ENCODE assay signal across 12 cellular contexts in the genomic region with DNA sequence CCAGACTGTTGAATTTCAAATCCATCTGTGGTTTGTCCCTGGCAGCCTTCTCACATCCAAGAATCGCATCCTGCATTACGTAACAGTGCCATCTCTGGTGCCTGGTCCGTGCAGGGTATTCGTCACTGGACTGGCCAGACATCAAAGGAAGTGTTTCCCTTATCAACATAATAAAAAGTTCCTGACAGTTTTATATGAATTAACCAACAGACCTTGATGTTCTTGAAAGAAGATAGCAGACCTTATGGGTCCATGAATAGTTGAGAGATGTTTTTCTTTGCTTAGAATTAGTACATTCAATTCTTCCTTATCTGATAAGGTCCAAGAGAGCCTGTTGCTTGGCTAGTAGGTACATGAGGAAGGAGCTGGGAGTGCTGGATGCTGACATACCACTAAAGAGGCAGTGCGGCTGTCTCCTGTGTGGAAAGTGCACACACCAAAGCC.
DNase-seq lines count a peak whose midpoint lies in the region; ATAC-seq and TF ChIP-seq lines count a peak whose summit lies in the region.
"Had no signal": no experiment of that assay in that cellular context is flagged by ENCODE, and none has a peak within 500 bp of the region (broad histone marks: within the 10 kb centered on the region; RNA-seq: fewer than 3 reads in every experiment).

No MANE protein-coding gene starts in this region.

- H3K4me1 Mint-ChIP-seq in neural progenitor cell, result peaks cover 17% of the 10 kb centered on the region

- H3K36me3 ChIP-seq in upper lobe of right lung (no peaks in the 10 kb centered on the region), neural progenitor cell (no peaks in the 10 kb centered on the region)

- TF ChIP-seq CTCF in upper lobe of right lung (IDR thresholded peaks at IDR 0.05), result no peak
- no peak for TF ChIP-seq CTCF in neural progenitor cell (IDR thresholded peaks at IDR 0.05)

- H3K27me3 ChIP-seq in upper lobe of right lung, result no peaks in the 10 kb centered on the region
- no peaks in the 10 kb centered on the region for H3K27me3 ChIP-seq in neural progenitor cell

- no peaks in the 10 kb centered on the region for H3K9me3 Mint-ChIP-seq in neural progenitor cell
- H3K9me3 Mint-ChIP-seq: immature natural killer cell had no signal

- H3F3A ChIP-seq in neural progenitor cell (ENCODE audit: low read depth), result peaks cover 4% of the 10 kb centered on the region

- H3K4me3 Mint-ChIP-seq in neural progenitor cell, result no peak overlapping the region
- H3K4me3 Mint-ChIP-seq: CD4-positive, alpha-beta memory T cell; immature natural killer cell had no signal

- no peak overlapping the region for H3K9ac ChIP-seq in neural progenitor cell

- intact Hi-C loops in upper lobe of right lung (cut with DNase I), result no loop called here

- peak; percentile 65 for ATAC-seq in upper lobe of right lung

- H3K4me1 ChIP-seq in upper lobe of right lung, result peaks cover 17% of the 10 kb centered on the region
- H3K4me1 ChIP-seq in neural progenitor cell, result no peaks in the 10 kb centered on the region

- peaks cover 7% of the 10 kb centered on the region for H3K36me3 Mint-ChIP-seq in neural progenitor cell

- no peak overlapping the region for H3K4me2 ChIP-seq in neural progenitor cell

- no peak overlapping the region for H3K27ac ChIP-seq in upper lobe of right lung
- H3K27ac ChIP-seq in neural progenitor cell, result no peak overlapping the region

- H3K27ac Mint-ChIP-seq in neural progenitor cell, result no peak overlapping the region
- H3K27ac Mint-ChIP-seq: CD4-positive, alpha-beta memory T cell; immature natural killer cell had no signal

- DNase-seq in LHCN-M2 (ENCODE audit: low read depth), result peak; percentile 45
- peak; percentile 65 for DNase-seq in astrocyte of the hippocampus (ENCODE audit: low read depth, low spot score)
- peak; percentile 63 for DNase-seq in islet precursor cell
- no peak for DNase-seq in upper lobe of right lung
- DNase-seq in DMS79 treated with DMSO at 0.1 percent for 48 hours (lab: John Stamatoyannopoulos, UW), result no peak
- DNase-seq in activated CD4-positive, alpha-beta T cell treated with anti-CD3 and anti-CD28 coated beads for 4 hours, result no peak
- DNase-seq in neural progenitor cell (ENCODE audit: low spot score), result no peak
- DNase-seq: activated CD4-positive, alpha-beta T cell treated with anti-CD3 and anti-CD28 coated beads, Interleukin-2, amount 50 U/mL, for 1 hour; CD4-positive, alpha-beta memory T cell; immature natural killer cell; NCI-H2081; stimulated activated CD4-positive, alpha-beta T cell treated with anti-CD3 and anti-CD28 coated beads, Interleukin-1b, Interleukin-23, amount 100 ng/mL, for 48 hours had no signal

- no peaks in the 10 kb centered on the region for H3K79me2 ChIP-seq in neural progenitor cell (ENCODE audit: low read depth)

- no peaks in the 10 kb centered on the region for H4K20me1 ChIP-seq in neural progenitor cell (ENCODE audit: low read depth)

- H3K27me3 Mint-ChIP-seq in neural progenitor cell (ENCODE audit: insufficient read depth, low read depth), result no peaks in the 10 kb centered on the region
- H3K27me3 Mint-ChIP-seq: CD4-positive, alpha-beta memory T cell had no signal

- no peaks in the 10 kb centered on the region for H3K9me3 ChIP-seq in upper lobe of right lung
- H3K9me3 ChIP-seq in neural progenitor cell (ENCODE audit: low read depth), result no peaks in the 10 kb centered on the region

- no peak overlapping the region for H2AFZ ChIP-seq in neural progenitor cell (replicated peaks)

- no peak overlapping the region for H3K4me3 ChIP-seq in upper lobe of right lung
- H3K4me3 ChIP-seq in neural progenitor cell, result no peak overlapping the region

Comparison
In these comparisons a context has a peak if more than half of its experiments do, and no peak if none do; other contexts are left out.
1. DNase-seq: peak in LHCN-M2 (single experiment), astrocyte of the hippocampus (single experiment) and islet precursor cell (single experiment); none in upper lobe of right lung (single experiment), DMS79 treated with DMSO at 0.1 percent for 48 hours (single experiment), activated CD4-positive, alpha-beta T cell treated with anti-CD3 and anti-CD28 coated beads for 4 hours (0 of 2) and neural progenitor cell (single experiment).